Comparison of ENCODE assay signal across 10 cellular contexts in the genomic region with DNA sequence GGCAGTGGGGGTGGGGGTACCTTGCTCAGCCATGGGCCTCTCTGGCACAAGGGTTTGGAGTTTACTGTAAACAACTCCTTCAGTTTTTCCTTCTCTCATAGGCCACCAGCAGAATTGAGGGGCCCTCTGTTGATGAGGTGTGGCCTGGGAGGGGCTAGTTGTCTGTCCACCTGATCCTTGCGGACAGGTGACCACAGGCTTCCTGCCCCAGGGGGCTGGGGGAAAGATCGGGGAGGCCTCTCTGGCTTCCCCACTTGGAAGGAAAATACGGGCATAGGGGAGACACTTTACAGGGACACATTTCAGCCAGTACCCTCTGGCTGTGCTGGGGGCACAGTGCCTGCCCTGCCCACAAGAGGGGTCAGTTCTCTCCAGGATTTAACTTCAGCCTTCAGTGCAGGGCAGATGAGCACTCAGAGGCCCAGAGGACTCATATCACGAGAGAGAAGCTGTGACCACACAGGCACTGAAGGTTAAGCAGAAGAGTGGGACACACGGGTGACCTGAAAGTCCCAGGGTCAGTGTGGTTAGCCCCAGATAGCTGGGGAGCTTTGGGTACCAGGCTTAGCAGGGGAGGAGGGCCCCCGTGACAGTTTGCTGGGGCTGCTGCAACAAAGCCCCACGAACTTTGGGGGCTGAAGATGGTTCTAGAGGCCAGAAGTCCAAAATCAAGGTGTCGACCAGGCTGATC.
DNase-seq lines count a peak whose midpoint lies in the region; ATAC-seq and TF ChIP-seq lines count a peak whose summit lies in the region.
"Had no signal": no experiment of that assay in that cellular context is flagged by ENCODE, and none has a peak within 500 bp of the region (broad histone marks: within the 10 kb centered on the region; RNA-seq: fewer than 3 reads in every experiment).

No MANE protein-coding gene starts in this region.

- H3K9me3 ChIP-seq in upper lobe of right lung, result no peaks in the 10 kb centered on the region

- intact Hi-C loops in upper lobe of right lung (cut with DNase I), result no loop called here

- peak overlapping the region; percentile 30 for H3K4me3 Mint-ChIP-seq in activated naive CD8-positive, alpha-beta T cell
- H3K4me3 Mint-ChIP-seq in activated naive CD8-positive, alpha-beta T cell treated with anti-CD3 and anti-CD28 coated beads for 36 hours, result no peak overlapping the region
- H3K4me3 Mint-ChIP-seq in chondrocyte (ENCODE audit: unreplicated experiment) (no peak overlapping the region), nephron (peak overlapping the region; percentile 6 to 27 (median 21))

- H3K4me1 ChIP-seq in upper lobe of right lung, result peaks cover 89% of the 10 kb centered on the region

- DNase-seq in activated naive CD8-positive, alpha-beta T cell treated with anti-CD3 and anti-CD28 coated beads for 36 hours, result no peak
- DNase-seq in chondrocyte (ENCODE audit: low spot score) (no peak), upper lobe of right lung (no peak), occipital lobe (lab: John Stamatoyannopoulos, UW) (no peak), DMS53 (lab: John Stamatoyannopoulos, UW) (no peak)
- DNase-seq: NCI-H446, SW 1271 had no signal

- H3K36me3 ChIP-seq in upper lobe of right lung, result no peaks in the 10 kb centered on the region

- H3K36me3 Mint-ChIP-seq in activated naive CD8-positive, alpha-beta T cell, result no peaks in the 10 kb centered on the region
- H3K36me3 Mint-ChIP-seq in activated naive CD8-positive, alpha-beta T cell treated with anti-CD3 and anti-CD28 coated beads for 36 hours, result no peaks in the 10 kb centered on the region
- H3K36me3 Mint-ChIP-seq in chondrocyte (ENCODE audit: low read depth) (no peaks in the 10 kb centered on the region), nephron (ENCODE audit: low read depth) (no peaks in the 10 kb centered on the region)

- H3K27me3 Mint-ChIP-seq in activated naive CD8-positive, alpha-beta T cell, result no peaks in the 10 kb centered on the region
- no peaks in the 10 kb centered on the region for H3K27me3 Mint-ChIP-seq in activated naive CD8-positive, alpha-beta T cell treated with anti-CD3 and anti-CD28 coated beads for 36 hours
- H3K27me3 Mint-ChIP-seq in chondrocyte (ENCODE audit: low read depth), result no peaks in the 10 kb centered on the region
- H3K27me3 Mint-ChIP-seq in nephron (ENCODE audit: low read depth), result no peaks in the 10 kb centered on the region

- no peaks in the 10 kb centered on the region for H3K9me3 Mint-ChIP-seq in activated naive CD8-positive, alpha-beta T cell (ENCODE audit: low read depth)
- no peaks in the 10 kb centered on the region for H3K9me3 Mint-ChIP-seq in activated naive CD8-positive, alpha-beta T cell treated with anti-CD3 and anti-CD28 coated beads for 36 hours
- H3K9me3 Mint-ChIP-seq in chondrocyte (ENCODE audit: low read depth) (no peaks in the 10 kb centered on the region), nephron (no peaks in the 10 kb centered on the region)

- no peak overlapping the region for H3K4me3 ChIP-seq in upper lobe of right lung

- ATAC-seq in upper lobe of right lung (no peak), HG03342 (IDR thresholded peaks at IDR 0.05; ENCODE audit: unreplicated experiment) (no peak)

- TF ChIP-seq CTCF in chondrocyte (IDR thresholded peaks at IDR 0.05) (no peak), nephron (IDR thresholded peaks at IDR 0.05; ENCODE audit: unreplicated experiment in 3 of 3) (no peak), upper lobe of right lung (IDR thresholded peaks at IDR 0.05) (no peak)

- H3K27ac Mint-ChIP-seq in activated naive CD8-positive, alpha-beta T cell, result peak overlapping the region; percentile 34
- no peak overlapping the region for H3K27ac Mint-ChIP-seq in activated naive CD8-positive, alpha-beta T cell treated with anti-CD3 and anti-CD28 coated beads for 36 hours
- H3K27ac Mint-ChIP-seq in chondrocyte (ENCODE audit: unreplicated experiment) (peak overlapping the region; percentile 54), nephron (peak overlapping the region in 2 of 3 experiments; percentile 76 to 95)

- peak overlapping the region; percentile 81 for H3K27ac ChIP-seq in upper lobe of right lung

- H3K4me1 Mint-ChIP-seq in activated naive CD8-positive, alpha-beta T cell (ENCODE audit: low read depth), result peaks cover 81% of the 10 kb centered on the region
- peaks cover 78% of the 10 kb centered on the region for H3K4me1 Mint-ChIP-seq in activated naive CD8-positive, alpha-beta T cell treated with anti-CD3 and anti-CD28 coated beads for 36 hours
- H3K4me1 Mint-ChIP-seq in chondrocyte (ENCODE audit: low read depth) (peaks cover 81% of the 10 kb centered on the region), nephron (peaks cover 78% of the 10 kb centered on the region)

- H3K27me3 ChIP-seq in upper lobe of right lung, result no peaks in the 10 kb centered on the region

Comparison
In these comparisons a context has a peak if more than half of its experiments do, and no peak if none do; other contexts are left out.
1. H3K4me3 Mint-ChIP-seq: peak in activated naive CD8-positive, alpha-beta T cell (single experiment) and nephron (3 of 3); none in activated naive CD8-positive, alpha-beta T cell treated with anti-CD3 and anti-CD28 coated beads for 36 hours (single experiment) and chondrocyte (single experiment).